ENCODE assay signal across 19 cellular contexts in genomic region chr15:95170587-95171380, GRCh38.
DNase-seq lines count a peak whose midpoint lies in the region; ATAC-seq and TF ChIP-seq lines count a peak whose summit lies in the region.
"Had no signal": no experiment of that assay in that cellular context is flagged by ENCODE, and none has a peak within 500 bp of the region (broad histone marks: within the 10 kb centered on the region; RNA-seq: fewer than 3 reads in every experiment).

No MANE protein-coding gene starts in this region.

- H3K27me3 ChIP-seq in upper lobe of left lung: no peaks in the 10 kb centered on the region
- H3K27me3 ChIP-seq: gastroesophageal sphincter, right atrium auricular region had no signal

- no peak for TF ChIP-seq CTCF in nephron progenitor cell (IDR thresholded peaks at IDR 0.05)
- TF ChIP-seq CTCF in upper lobe of left lung (IDR thresholded peaks at IDR 0.05): no peak

- peak overlapping the region in 1 of 4 donors; percentile 30 for H3K4me3 ChIP-seq in upper lobe of left lung
- H3K4me3 ChIP-seq: right atrium auricular region had no signal

- WGBS in upper lobe of left lung, 2 donors: 44 to 45% methylated on average over 4 to 5 of the region's 5 CpGs

- H3K36me3 ChIP-seq in upper lobe of left lung: no peaks in the 10 kb centered on the region
- H3K36me3 ChIP-seq: gastroesophageal sphincter, right atrium auricular region had no signal

- H3K4me3 Mint-ChIP-seq in nephron progenitor cell: peak overlapping the region; percentile 39
- H3K4me3 Mint-ChIP-seq: natural killer cell had no signal

- H3K27me3 Mint-ChIP-seq in nephron progenitor cell (ENCODE audit: low read depth, poor library complexity): peaks cover 3% of the 10 kb centered on the region

- H3K9me3 Mint-ChIP-seq in nephron progenitor cell: peaks cover 24% of the 10 kb centered on the region
- H3K9me3 Mint-ChIP-seq: natural killer cell had no signal

- TF ChIP-seq POLR2A in upper lobe of left lung (IDR thresholded peaks at IDR 0.05): no peak

- peak overlapping the region; percentile 98 for H3K27ac Mint-ChIP-seq in nephron progenitor cell
- H3K27ac Mint-ChIP-seq: natural killer cell had no signal

- peaks cover 19% of the 10 kb centered on the region for H3K36me3 Mint-ChIP-seq in nephron progenitor cell (ENCODE audit: low read depth)
- H3K36me3 Mint-ChIP-seq: natural killer cell had no signal

- H3K9me3 ChIP-seq in upper lobe of left lung: peaks cover 0 to 4% (median 0%) of the 10 kb centered on the region in 4 donors
- H3K9me3 ChIP-seq: right atrium auricular region had no signal

- TF ChIP-seq EP300 in upper lobe of left lung (IDR thresholded peaks at IDR 0.05): no peak

- H3K4me1 ChIP-seq in upper lobe of left lung: peaks cover 0 to 4% (median 0%) of the 10 kb centered on the region in 4 donors
- H3K4me1 ChIP-seq: gastroesophageal sphincter, right atrium auricular region had no signal

- H3K27ac ChIP-seq in angular gyrus (ENCODE audit: low read depth, low read length) (peak overlapping the region; percentile 46), upper lobe of left lung (peak overlapping the region in 3 of 4 donors; percentile 20 to 58 (median 37))
- H3K27ac ChIP-seq: gastroesophageal sphincter, HL-60, right atrium auricular region had no signal

- DNase-seq in M059J (ENCODE audit: low read depth) (peak; percentile 4), nephron progenitor cell (peak; percentile 13), upper lobe of left lung (no peak)
- DNase-seq in stimulated activated CD4-positive, alpha-beta T cell treated with anti-CD3 and anti-CD28 coated beads, Interleukin-1b, Interleukin-23, amount 100 ng/mL, for 48 hours: no peak
- DNase-seq in activated naive CD4-positive, alpha-beta T cell treated with anti-CD3 and anti-CD28 coated beads, Interleukin-2, amount 50 U/mL, for 16 hours: no peak
- DNase-seq: KG1; natural killer cell; NCI-H1417 treated with DMSO at 0.1 percent for 48 hours; stimulated activated CD4-positive, alpha-beta T cell treated with anti-CD3 and anti-CD28 coated beads, Interleukin-2, amount 100 ng/mL, for 24 hours; substantia nigra; T-helper 1 cell had no signal

- peaks cover 75% of the 10 kb centered on the region for H3K4me1 Mint-ChIP-seq in nephron progenitor cell
- H3K4me1 Mint-ChIP-seq: natural killer cell had no signal

- no peak for ATAC-seq in upper lobe of left lung (ENCODE audit: low FRiP score in 2 of 2)
- ATAC-seq in HG02973 (IDR thresholded peaks at IDR 0.05; ENCODE audit: unreplicated experiment): no peak
- ATAC-seq in HG03139 (IDR thresholded peaks at IDR 0.05; ENCODE audit: unreplicated experiment): no peak
- ATAC-seq: activated CD4-positive, CD25-positive, alpha-beta regulatory T cell treated with anti-CD3 and anti-CD28 coated beads, Interleukin-2, amount 50 U/mL, for 24 hours; natural killer cell; Right ventricle myocardium inferior had no signal

Comparison
In these comparisons a context has a peak if more than half of its experiments do, and no peak if none do; other contexts are left out.
1. DNase-seq: peak in M059J (single experiment) and nephron progenitor cell (single experiment); none in upper lobe of left lung (0 of 2), stimulated activated CD4-positive, alpha-beta T cell treated with anti-CD3 and anti-CD28 coated beads, Interleukin-1b, Interleukin-23, amount 100 ng/mL, for 48 hours (single experiment) and activated naive CD4-positive, alpha-beta T cell treated with anti-CD3 and anti-CD28 coated beads, Interleukin-2, amount 50 U/mL, for 16 hours (single experiment).